Comparison of ENCODE assay signal across 8 cellular contexts in genomic region chr7:44622342-44623151, GRCh38. TPM values are rescaled to one million over a fixed set of nuclear protein-coding genes. Genes with fewer than 3 reads are reported as not detected.
DNase-seq lines count a peak whose midpoint lies in the region; ATAC-seq and TF ChIP-seq lines count a peak whose summit lies in the region.

No MANE protein-coding gene starts in this region.

- TF ChIP-seq POLR2A in upper lobe of left lung (IDR thresholded peaks at IDR 0.05) = no peak

- peaks cover 0 to 28% (median 20%) of the 10 kb centered on the region in 4 donors for H3K36me3 ChIP-seq in upper lobe of left lung

- H3K4me1 ChIP-seq in upper lobe of left lung = peaks cover 44 to 65% (median 58%) of the 10 kb centered on the region in 4 donors

- 75 to 83% methylated on average over 5 of the region's 5 CpGs for WGBS in upper lobe of left lung, 2 donors

- H3K27me3 ChIP-seq in layer of hippocampus (ENCODE audit: control insufficient read depth, insufficient read depth, low read length) (no peaks in the 10 kb centered on the region), upper lobe of left lung (no peaks in the 10 kb centered on the region)

- H3K27ac ChIP-seq in layer of hippocampus (ENCODE audit: low read depth, low read length) = peak overlapping the region; percentile 14
- H3K27ac ChIP-seq in upper lobe of left lung = peak overlapping the region; percentile 7 to 78 (median 34)

- DNase-seq in activated CD4-positive, alpha-beta T cell treated with anti-CD3 and anti-CD28 coated beads for 4 hours = peak; percentile 45 to 52
- no peak for DNase-seq in upper lobe of left lung
- DNase-seq in COLO829 (ENCODE audit: low spot score) = no peak
- DNase-seq in inferior parietal cortex (ENCODE audit: extremely low spot score) = no peak
- DNase-seq in OCI-M2 (lab: John Stamatoyannopoulos, UW; ENCODE audit: unreplicated experiment) = no peak

- H3K4me3 ChIP-seq in upper lobe of left lung = no peak overlapping the region

- no peak for TF ChIP-seq EP300 in upper lobe of left lung (IDR thresholded peaks at IDR 0.05)

- ATAC-seq in GM18861 (IDR thresholded peaks at IDR 0.05; ENCODE audit: unreplicated experiment) (peak; percentile 50), HG02852 (IDR thresholded peaks at IDR 0.05; ENCODE audit: unreplicated experiment) (peak; percentile 78), upper lobe of left lung (ENCODE audit: low FRiP score in 2 of 2) (peak in 1 of 2 donors; percentile 47)

- H3K9me3 ChIP-seq in upper lobe of left lung = no peaks in the 10 kb centered on the region

- no peak for TF ChIP-seq CTCF in upper lobe of left lung (IDR thresholded peaks at IDR 0.05)

RNA-seq across cellular contexts. Expression of gene OGDH, which starts 16.1 kb away (rescaled TPM):
- total RNA-seq in upper lobe of left lung = 100 to 1,000 TPM in 4 of 6 donors, 10 to 100 TPM in 2; 76.1 to 160 (median 134) TPM

RNA-seq across cellular contexts. Expression of gene TMED4, which starts 40.5 kb away (rescaled TPM):
- 100 to 1,000 TPM in 4 of 6 donors, 10 to 100 TPM in 2; 78.8 to 205 (median 126) TPM for total RNA-seq in upper lobe of left lung

RNA-seq across cellular contexts. Expression of gene DDX56, which starts 48.8 kb away (rescaled TPM):
- total RNA-seq in upper lobe of left lung = 100 to 1,000 TPM in 1 of 6 donors, 10 to 100 TPM in 5; 37.6 to 105 (median 57.0) TPM

Comparison
In these comparisons a context has a peak if more than half of its experiments do, and no peak if none do; other contexts are left out.
1. DNase-seq: peak in activated CD4-positive, alpha-beta T cell treated with anti-CD3 and anti-CD28 coated beads for 4 hours (2 of 2); none in upper lobe of left lung (0 of 2), COLO829 (single experiment), inferior parietal cortex (single experiment) and OCI-M2 (single experiment).